In the genomic region with DNA sequence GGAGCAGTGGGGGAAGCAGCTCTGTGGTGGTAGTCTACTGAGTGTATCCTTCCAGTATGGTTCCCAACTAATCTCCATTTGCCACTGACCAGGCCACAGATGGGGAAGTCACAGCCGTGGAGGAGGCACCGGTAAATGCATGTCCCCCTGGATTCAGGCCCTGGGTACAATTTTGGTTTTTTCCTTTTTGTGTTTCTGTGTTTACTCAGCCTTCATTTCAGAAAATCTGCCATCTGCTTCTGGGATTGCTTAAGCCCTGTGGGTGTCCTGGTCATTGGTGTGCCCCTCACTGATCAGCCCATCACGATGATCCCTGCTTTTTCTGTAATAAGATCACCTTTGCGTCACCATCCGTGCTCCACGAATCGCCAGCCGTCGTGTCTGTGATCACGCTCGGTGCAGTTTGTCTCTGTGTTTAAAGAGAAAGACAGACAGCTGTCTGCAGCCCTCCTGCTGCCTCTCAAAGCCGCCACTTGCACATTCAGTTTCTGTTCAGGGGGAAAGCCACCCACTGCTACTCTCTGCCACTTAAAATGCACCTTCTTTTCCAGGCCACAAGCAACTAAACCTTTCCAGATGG, we compare ENCODE assay signal across 17 cellular contexts.
"Had no signal": no experiment of that assay in that cellular context is flagged by ENCODE, and none has a peak within 500 bp of the region (broad histone marks: within the 10 kb centered on the region; RNA-seq: fewer than 3 reads in every experiment).

No MANE protein-coding gene starts in this region.

- H3K4me2 ChIP-seq: hepatocyte had no signal

- H3K4me3 ChIP-seq: gastroesophageal sphincter, hepatocyte, left ventricle myocardium inferior, testis, upper lobe of right lung had no signal

- H3K4me1 Mint-ChIP-seq: stimulated activated naive CD8-positive, alpha-beta T cell treated with anti-CD3 and anti-CD28 coated beads, Interleukin-15, amount 100 ng/mL, for 72 hours had no signal

- H2AFZ ChIP-seq: hepatocyte had no signal

- H3K9me3 Mint-ChIP-seq: activated T-helper 2 cell treated with anti-CD3 and anti-CD28 coated beads, Interferon-gamma antibody, Interleukin-2, Interleukin-4, amounts not matched to agents 10 μg/mL and 5 μg/mL and 100 μg/mL, durations not matched to agents 14 hours and 24 hours and 36 hours; natural killer cell treated with Interleukin-12 subunit alpha and Interleukin-12 subunit beta and Interleukin-15 and Interleukin-18, amount 100 ng/mL, for 72 hours; stimulated activated naive CD8-positive, alpha-beta T cell treated with anti-CD3 and anti-CD28 coated beads, Interleukin-15, amount 100 ng/mL, for 72 hours had no signal

- H3K4me1 ChIP-seq: gastroesophageal sphincter, left ventricle myocardium inferior, testis, upper lobe of right lung had no signal

- H3K27ac ChIP-seq: brain microvascular endothelial cell, hepatocyte, left ventricle myocardium inferior, testis, upper lobe of right lung had no signal

- H3K36me3 Mint-ChIP-seq: natural killer cell treated with Interleukin-12 subunit alpha and Interleukin-12 subunit beta and Interleukin-15 and Interleukin-18, amount 100 ng/mL, for 72 hours had no signal

- DNase-seq: activated CD4-positive, alpha-beta T cell treated with anti-CD3 and anti-CD28 coated beads, Interleukin-2, amount 50 U/mL, for 1 hour; activated naive CD4-positive, alpha-beta T cell treated with anti-CD3 and anti-CD28 coated beads, Interleukin-2, amount 50 U/mL, for 16 hours; amniotic stem cell; brain microvascular endothelial cell; kidney; left ventricle myocardium inferior; stimulated activated CD4-positive, alpha-beta T cell treated with anti-CD3 and anti-CD28 coated beads, Interleukin-15, amount 100 ng/mL, for 24 hours; stimulated activated CD4-positive, alpha-beta T cell treated with anti-CD3 and anti-CD28 coated beads, Interleukin-4, amount 100 ng/mL, for 24 hours; stimulated activated naive CD8-positive, alpha-beta T cell treated with anti-CD3 and anti-CD28 coated beads, Interleukin-15, amount 100 ng/mL, for 72 hours; T-helper 17 cell; testis; upper lobe of right lung had no signal

- H3K4me3 Mint-ChIP-seq: memory B cell; natural killer cell treated with Interleukin-12 subunit alpha and Interleukin-12 subunit beta and Interleukin-15 and Interleukin-18, amount 100 ng/mL, for 72 hours; stimulated activated naive CD8-positive, alpha-beta T cell treated with anti-CD3 and anti-CD28 coated beads, Interleukin-15, amount 100 ng/mL, for 72 hours; T-helper 17 cell had no signal

- H3K27me3 Mint-ChIP-seq: memory B cell; natural killer cell treated with Interleukin-12 subunit alpha and Interleukin-12 subunit beta and Interleukin-15 and Interleukin-18, amount 100 ng/mL, for 72 hours; stimulated activated naive CD8-positive, alpha-beta T cell treated with anti-CD3 and anti-CD28 coated beads, Interleukin-15, amount 100 ng/mL, for 72 hours; T-helper 17 cell had no signal

- H3K9me3 ChIP-seq: gastroesophageal sphincter, left ventricle myocardium inferior, testis, upper lobe of right lung had no signal

- H3K27me3 ChIP-seq: brain microvascular endothelial cell, gastroesophageal sphincter, hepatocyte, testis, upper lobe of right lung had no signal

- H3K79me2 ChIP-seq: hepatocyte had no signal

- H3K27ac Mint-ChIP-seq: activated T-helper 2 cell treated with anti-CD3 and anti-CD28 coated beads, Interferon-gamma antibody, Interleukin-2, Interleukin-4, amounts not matched to agents 10 μg/mL and 5 μg/mL and 100 μg/mL, durations not matched to agents 14 hours and 24 hours and 36 hours; natural killer cell treated with Interleukin-12 subunit alpha and Interleukin-12 subunit beta and Interleukin-15 and Interleukin-18, amount 100 ng/mL, for 72 hours had no signal
